26 cellular contexts compared by ENCODE assay signal in genomic region chr4:96009720-96010119, GRCh38.
DNase-seq lines count a peak whose midpoint lies in the region; ATAC-seq and TF ChIP-seq lines count a peak whose summit lies in the region.
"Had no signal": no experiment of that assay in that cellular context is flagged by ENCODE, and none has a peak within 500 bp of the region (broad histone marks: within the 10 kb centered on the region; RNA-seq: fewer than 3 reads in every experiment).

No MANE protein-coding gene starts in this region.

- ATAC-seq in HG02642 (IDR thresholded peaks at IDR 0.05; ENCODE audit: poor library complexity, unreplicated experiment) (no peak), GM21526 (IDR thresholded peaks at IDR 0.05; ENCODE audit: low FRiP score, unreplicated experiment) (no peak)
- ATAC-seq: activated CD8-positive, alpha-beta memory T cell treated with anti-CD3 and anti-CD28 coated beads, Interleukin-2, amount 10 ng/mL, durations not matched to agents 7 days and 5 days; activated naive CD4-positive, alpha-beta T cell treated with anti-CD3 and anti-CD28 coated beads, Interleukin-2, amount 50 U/mL, for 72 hours; gastroesophageal sphincter; left colon; natural killer cell; pancreas; stimulated activated naive B cell treated with anti-CD40 and anti-IgM and Interleukin-4, amounts not matched to agents 10 μg/mL and 1 μg/mL and 100 μg/mL, for 72 hours had no signal

- no peaks in the 10 kb centered on the region for H3K9me3 ChIP-seq in tibial artery
- H3K9me3 ChIP-seq: gastroesophageal sphincter, pancreas, sigmoid colon, testis had no signal

- no peaks in the 10 kb centered on the region for H3K36me3 ChIP-seq in tibial artery
- H3K36me3 ChIP-seq: brain microvascular endothelial cell, gastroesophageal sphincter, pancreas, sigmoid colon had no signal

- in situ Hi-C loops in astrocyte of the cerebellum (cut with HindIII; ENCODE audit: low sequenced_read_pairs): no loop called here

- TF ChIP-seq CTCF in astrocyte of the cerebellum (IDR thresholded peaks at IDR 0.05; ENCODE audit: low read depth, low read length, missing control alignments): no peak
- TF ChIP-seq CTCF in fibroblast of villous mesenchyme (IDR thresholded peaks at IDR 0.05; ENCODE audit: insufficient read depth, low read depth, low read length): no peak
- TF ChIP-seq CTCF in tibial artery (IDR thresholded peaks at IDR 0.05): no peak

- H3K4me1 ChIP-seq in tibial artery: no peaks in the 10 kb centered on the region
- H3K4me1 ChIP-seq: gastroesophageal sphincter, pancreas, sigmoid colon, testis had no signal

- H3K27me3 ChIP-seq in tibial artery: no peaks in the 10 kb centered on the region
- H3K27me3 ChIP-seq: brain microvascular endothelial cell, gastroesophageal sphincter, pancreas, sigmoid colon, testis had no signal

- intact Hi-C loops in tibial artery (cut with DNase I; ENCODE audit: low total_unique reads): no loop called here

- no peak overlapping the region for H3K27ac ChIP-seq in tibial artery
- H3K27ac ChIP-seq: brain microvascular endothelial cell, gastroesophageal sphincter, pancreas, sigmoid colon, testis had no signal

- DNase-seq in M059J (ENCODE audit: low read depth) (peak; percentile 40), astrocyte of the cerebellum (ENCODE audit: low read depth) (peak; percentile 49), fibroblast of villous mesenchyme (ENCODE audit: low read depth) (peak; percentile 18), skeletal muscle cell (ENCODE audit: low read depth) (peak; percentile 27), tibial artery (no peak)
- DNase-seq: activated CD4-positive, alpha-beta T cell treated with anti-CD3 and anti-CD28 coated beads for 48 hours; activated CD8-positive, alpha-beta memory T cell treated with anti-CD3 and anti-CD28 coated beads, Interleukin-2, amount 10 ng/mL, durations not matched to agents 7 days and 5 days; brain microvascular endothelial cell; CD8-positive, alpha-beta memory T cell; DMS79 treated with DMSO at 0.1 percent for 48 hours; HFFc6; left colon; natural killer cell; NCI-H1417; NCI-H526 treated with DMSO at 0.1 percent for 48 hours; pancreas; SHP77 treated with DMSO at 0.1 percent for 48 hours; sigmoid colon; stimulated activated CD4-positive, alpha-beta T cell treated with anti-CD3 and anti-CD28 coated beads, Interleukin-1b, Interleukin-23, amount 100 ng/mL, for 48 hours; stimulated activated naive B cell treated with anti-CD40 and anti-IgM and Interleukin-4, amounts not matched to agents 10 μg/mL and 1 μg/mL and 100 μg/mL, for 72 hours; T-helper 1 cell; testis had no signal

- H3K4me3 ChIP-seq in astrocyte of the cerebellum (ENCODE audit: low read depth, low read length): no peak overlapping the region
- H3K4me3 ChIP-seq in fibroblast of villous mesenchyme (ENCODE audit: low read depth, low read length): no peak overlapping the region
- no peak overlapping the region for H3K4me3 ChIP-seq in skeletal muscle cell (ENCODE audit: low read depth, low read length)
- H3K4me3 ChIP-seq in tibial artery: no peak overlapping the region
- H3K4me3 ChIP-seq: gastroesophageal sphincter, pancreas, sigmoid colon, testis had no signal

Comparison
In these comparisons a context has a peak if more than half of its experiments do, and no peak if none do; other contexts are left out.
1. DNase-seq: peak in M059J (single experiment), astrocyte of the cerebellum (single experiment), fibroblast of villous mesenchyme (single experiment) and skeletal muscle cell (single experiment); none in tibial artery (0 of 2).